In the genomic region with DNA sequence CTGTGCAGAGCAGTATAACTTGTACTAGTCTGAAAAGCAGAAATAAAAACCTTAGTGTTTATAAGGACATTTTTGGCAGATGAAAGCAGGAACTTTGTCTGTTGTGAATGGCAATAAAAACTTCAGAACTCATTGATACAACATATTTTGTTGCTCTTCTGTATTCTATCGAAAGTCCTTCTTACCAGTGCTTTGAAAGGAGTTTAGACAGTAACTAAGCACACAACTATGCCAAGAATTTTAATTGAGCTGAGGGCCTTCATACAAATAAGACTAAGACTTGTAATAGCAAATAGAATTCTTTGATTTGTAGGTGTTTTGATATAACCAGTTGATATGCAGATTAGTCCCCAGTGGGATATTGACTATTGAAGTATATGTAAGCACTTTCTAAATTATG, we compare ENCODE assay signal across 13 cellular contexts.
DNase-seq lines count a peak whose midpoint lies in the region; TF ChIP-seq lines count a peak whose summit lies in the region.
"Had no signal": no experiment of that assay in that cellular context is flagged by ENCODE, and none has a peak within 500 bp of the region (broad histone marks: within the 10 kb centered on the region; RNA-seq: fewer than 3 reads in every experiment).

No MANE protein-coding gene starts in this region.

- TF ChIP-seq CTCF in AG10803 (conservative IDR thresholded peaks at IDR 0.05; ENCODE audit: low read length) (no peak), epithelial cell of proximal tubule (conservative IDR thresholded peaks at IDR 0.05; ENCODE audit: low read depth, low read length) (no peak), spleen (IDR thresholded peaks at IDR 0.05 in 8 of 11, conservative IDR thresholded peaks at IDR 0.05 in 3 of 11) (no peak)

- no peak for TF ChIP-seq POLR2A in spleen (IDR thresholded peaks at IDR 0.05)

- no peaks in the 10 kb centered on the region for H3K27me3 ChIP-seq in spleen (replicated peaks in 1 of 7)

- peaks cover 0 to 9% (median 2%) of the 10 kb centered on the region in 8 donors for H3K9me3 ChIP-seq in spleen
- H3K9me3 ChIP-seq: mucosa of descending colon had no signal

- WGBS in spleen, 5 donors: 76 to 89% (median 85%) methylated on average over 1 of the region's 1 CpG

- no peak overlapping the region for H3K4me3 ChIP-seq in AG10803 (ENCODE audit: low read length)
- H3K4me3 ChIP-seq in epithelial cell of proximal tubule (ENCODE audit: low read depth, low read length): no peak overlapping the region
- H3K4me3 ChIP-seq in spleen: no peak overlapping the region
- H3K4me3 ChIP-seq: mucosa of descending colon, thoracic aorta had no signal

- DNase-seq in AG10803 (ENCODE audit: low read depth) (peak; percentile 74), M059J (ENCODE audit: low read depth) (peak; percentile 78), epithelial cell of proximal tubule (ENCODE audit: low read depth) (peak; percentile 54), midbrain (lab: John Stamatoyannopoulos, UW) (peak; percentile 1), occipital lobe (lab: John Stamatoyannopoulos, UW) (no peak), GM19238 (ENCODE audit: insufficient read length, low spot score) (no peak), NCI-H187 treated with DMSO at 0.1 percent for 48 hours (lab: John Stamatoyannopoulos, UW) (no peak), spleen (no peak)
- DNase-seq: activated CD4-positive, CD25-positive, alpha-beta regulatory T cell treated with anti-CD3 and anti-CD28 coated beads, Interleukin-2, amount 50 U/mL, for 72 hours; activated CD8-positive, alpha-beta memory T cell treated with anti-CD3 and anti-CD28 coated beads, Interleukin-2, amount 50 U/mL, for 4 hours; mucosa of descending colon; NCI-H1417 had no signal

- intact Hi-C loops in spleen (cut with DNase I; ENCODE audit: low total_unique reads): no loop called here

- no peak overlapping the region for H3K27ac ChIP-seq in spleen
- H3K27ac ChIP-seq: thoracic aorta had no signal

- no peaks in the 10 kb centered on the region for H3K4me1 ChIP-seq in spleen

- H3K36me3 ChIP-seq in spleen: no peaks in the 10 kb centered on the region
- H3K36me3 ChIP-seq: thoracic aorta had no signal

Comparison
In these comparisons a context has a peak if more than half of its experiments do, and no peak if none do; other contexts are left out.
1. DNase-seq: peak in AG10803 (single experiment), M059J (single experiment), epithelial cell of proximal tubule (single experiment) and midbrain (single experiment); none in occipital lobe (single experiment), GM19238 (single experiment), NCI-H187 treated with DMSO at 0.1 percent for 48 hours (single experiment) and spleen (single experiment).